In genomic region chr17:78019976-78020716, GRCh38 we compare ENCODE assay signal across 14 cellular contexts.
A peak's percentile ranks its signal among the peaks of the same experiment; 100 is the strongest.
DNase-seq lines count a peak whose midpoint lies in the region; ATAC-seq, FAIRE-seq and TF ChIP-seq lines count a peak whose summit lies in the region.
"Had no signal": no experiment of that assay in that cellular context is flagged by ENCODE, and none has a peak within 500 bp of the region (broad histone marks: within the 10 kb centered on the region; RNA-seq: fewer than 3 reads in every experiment).

No MANE protein-coding gene starts in this region.

- in situ Hi-C loops in K562 (cut with MboI), result loop anchor here (5.0 to 10.0 kb wide), 2 partner anchors 248 to 475 kb away; no protein-coding TSS in a partner anchor

- POLR2A ChIA-PET in K562 (lab: Yijun Ruan, JAX), result interaction anchor here (0.6 to 1.0 kb wide), 3 partner anchors 63 to 341 kb away, joined by 3 to 4 read pairs (median 3); no protein-coding TSS in a partner anchor

- TF ChIP-seq RAD21 in K562 (CRISPR knock-in tag; conservative IDR thresholded peaks at IDR 0.05 in 1 of 2, IDR thresholded peaks at IDR 0.05 in 1 of 2), result no peak

- peaks cover 11 to 34% of the 10 kb centered on the region in 2 experiments; a peak in 4 of 5 replicates for H3K4me1 ChIP-seq in K562 (replicated peaks in 1 of 2; ENCODE audit: control insufficient read depth in 2 of 2, insufficient read depth in 2 of 2, low read length in 2 of 2)
- H3K4me1 ChIP-seq: SJCRH30 had no signal

- DNase-seq in GM12864 (ENCODE audit: low read depth), result peak; percentile 25
- peak in 1 of 4 experiments; percentile 6 for DNase-seq in K562 (ENCODE audit: extremely low read depth in 1 of 4, low spot score in 3 of 4)
- no peak for DNase-seq in HUDEP-2 (lab: John Stamatoyannopoulos, UW; ENCODE audit: unreplicated experiment in 76 of 76)
- DNase-seq: GDM1, islet precursor cell, NCI-H774, WERI-Rb-1 had no signal

- intact Hi-C loops in K562 (cut with micrococcal nuclease), result loop anchor here (1.0 to 10.0 kb wide), 6 partner anchors 62 to 173 kb away; partner anchors contain the start of genes AFMID and TK1

- TF ChIP-seq EP300 in K562 (IDR thresholded peaks at IDR 0.05; ENCODE audit: low read length), result no peak

- TF ChIP-seq CTCF in GM12864 (IDR thresholded peaks at IDR 0.05; ENCODE audit: low read depth, low read length, missing control alignments), result no peak
- no peak for TF ChIP-seq CTCF in K562 (IDR thresholded peaks at IDR 0.05 in 2 of 3, conservative IDR thresholded peaks at IDR 0.05 in 1 of 3; ENCODE audit: insufficient read depth in 2 of 3, low read depth in 1 of 3, low read length in 3 of 3)

- peak; percentile 56 for ATAC-seq in GM19035 (IDR thresholded peaks at IDR 0.05; ENCODE audit: unreplicated experiment)
- ATAC-seq in HG03460 (IDR thresholded peaks at IDR 0.05; ENCODE audit: unreplicated experiment), result peak; percentile 67
- no peak for ATAC-seq in K562
- no peak for ATAC-seq in GM21390 (IDR thresholded peaks at IDR 0.05; ENCODE audit: unreplicated experiment)
- ATAC-seq in GM18868 (IDR thresholded peaks at IDR 0.05; ENCODE audit: unreplicated experiment), result no peak
- ATAC-seq in HG02610 (IDR thresholded peaks at IDR 0.05; ENCODE audit: unreplicated experiment), result no peak

- WGBS in K562 (ENCODE audit: insufficient coverage, low coverage, missing lambda C conversion rate), result 71% methylated on average over 6 of the region's 6 CpGs

- H3K79me2 ChIP-seq in K562 (ENCODE audit: control insufficient read depth, insufficient read depth, low read length), result no peaks in the 10 kb centered on the region

- CTCF ChIA-PET in K562 (lab: Yijun Ruan, JAX; ENCODE audit: low intra/inter-chr PET ratio), result interaction anchor here (0.6 to 1.7 kb wide), 5 partner anchors 157 to 726 kb away, joined by 3 to 11 read pairs (median 3); no protein-coding TSS in a partner anchor

- H3K9me3 ChIP-seq in K562 (replicated peaks; ENCODE audit: control insufficient read depth, insufficient read depth, low read depth, low read length), result no peaks in the 10 kb centered on the region
- H3K9me3 ChIP-seq: right atrium auricular region, SJCRH30 had no signal

- H3K9me1 ChIP-seq in K562 (ENCODE audit: control insufficient read depth, insufficient read depth, low read length), result peaks cover 5% of the 10 kb centered on the region

- BruUV-seq in K562 (replicated peaks; lab: Mats Ljungman, UMichigan), result no TSS peak

- H3K27ac ChIP-seq in K562 (ENCODE audit: extremely low read depth, low read depth, low read length), result no peak overlapping the region
- H3K27ac ChIP-seq: SJCRH30, WERI-Rb-1 had no signal

- no peaks in the 10 kb centered on the region for H3K27me3 ChIP-seq in K562 (ENCODE audit: control insufficient read depth in 2 of 2, insufficient read depth in 2 of 2, low read length in 2 of 2)
- H3K27me3 ChIP-seq: right atrium auricular region, SJCRH30 had no signal

- H2AFZ ChIP-seq in K562 (ENCODE audit: low read depth, low read length), result 0 out of 2 replicates have a peak overlapping the region, but pooled peaks have one; percentile 16

- H3K4me2 ChIP-seq in K562 (ENCODE audit: insufficient read depth, low read length), result no peak overlapping the region

- H3K36me3 ChIP-seq in K562 (ENCODE audit: control insufficient read depth, insufficient read depth, low read length), result no peaks in the 10 kb centered on the region; the same call in 2 of the 3 replicates
- H3K36me3 ChIP-seq: SJCRH30 had no signal

- TF ChIP-seq POLR2A in K562 (conservative IDR thresholded peaks at IDR 0.05), result no peak

- FAIRE-seq in K562 (lab: Jason Lieb, UNC), result no peak

- no peak overlapping the region; the same call in 1 of the 2 replicates for H3K4me3 ChIP-seq in GM12864 (ENCODE audit: low read depth, low read length)
- H3K4me3 ChIP-seq in K562, result no peak overlapping the region
- H3K4me3 ChIP-seq: right atrium auricular region, SJCRH30 had no signal

- no peak overlapping the region for H3K9ac ChIP-seq in K562 (ENCODE audit: insufficient read depth in 1 of 2, low read depth in 2 of 2, low read length in 2 of 2)

- no peaks in the 10 kb centered on the region for H4K20me1 ChIP-seq in K562 (replicated peaks; ENCODE audit: control insufficient read depth, insufficient read depth, low read length)

TF ChIP-seq in K562, 482 proteins besides CTCF, POLR2A, EP300 and RAD21:
- TF ChIP-seq PML (IDR thresholded peaks at IDR 0.05; ENCODE audit: low read length) (no peak), ATF3 (IDR thresholded peaks at IDR 0.05) (peak; percentile 26), ATF3 (CRISPR knock-in tag; conservative IDR thresholded peaks at IDR 0.05) (no peak), DIDO1 (tag; IDR thresholded peaks at IDR 0.05; ENCODE audit: low read depth) (no peak)

Comparison
In these comparisons a context has a peak if more than half of its experiments do, and no peak if none do; other contexts are left out.
1. ATAC-seq: peak in GM19035 (single experiment) and HG03460 (single experiment); none in K562 (single experiment), GM21390 (single experiment), GM18868 (single experiment) and HG02610 (single experiment).